In genomic region chr2:174572556-174572955, GRCh38 we compare ENCODE assay signal across 26 cellular contexts. TPM values are rescaled to one million over a fixed set of nuclear protein-coding genes. Genes with fewer than 3 reads are reported as not detected.
DNase-seq lines count a peak whose midpoint lies in the region; ATAC-seq and TF ChIP-seq lines count a peak whose summit lies in the region.
"Had no signal": no experiment of that assay in that cellular context is flagged by ENCODE, and none has a peak within 500 bp of the region (broad histone marks: within the 10 kb centered on the region; RNA-seq: fewer than 3 reads in every experiment).

No MANE protein-coding gene starts in this region.

- peak; percentile 57 for DNase-seq in activated naive CD4-positive, alpha-beta T cell treated with anti-CD3 and anti-CD28 coated beads for 36 hours
- DNase-seq in activated naive CD4-positive, alpha-beta T cell treated with anti-CD3 and anti-CD28 coated beads, Interleukin-2, amount 50 U/mL, for 16 hours: no peak
- no peak for DNase-seq in CD8-positive, alpha-beta memory T cell
- DNase-seq in activated naive CD8-positive, alpha-beta T cell treated with anti-CD3 and anti-CD28 coated beads for 36 hours: no peak
- DNase-seq in spleen (no peak), DMS153 treated with DMSO at 0.1 percent for 48 hours (lab: John Stamatoyannopoulos, UW; ENCODE audit: unreplicated experiment) (no peak), HUDEP-2 (lab: John Stamatoyannopoulos, UW; ENCODE audit: unreplicated experiment in 76 of 76) (no peak)
- DNase-seq: activated effector memory CD4-positive, alpha-beta T cell treated with anti-CD3 and anti-CD28 coated beads, Interleukin-2, amount 50 U/mL, for 16 hours; anterior cingulate cortex; cortex of kidney; DMS153; endodermal cell; esophagus squamous epithelium; left colon; mesendoderm; NCI-H1105 treated with DMSO at 0.1 percent for 48 hours; NCI-H2081; NCI-H82; stimulated activated CD4-positive, alpha-beta T cell treated with anti-CD3 and anti-CD28 coated beads, Interleukin-4, amount 100 ng/mL, for 4 hours; trophoblast cell; WERI-Rb-1 had no signal

- 77 to 87% (median 79%) methylated on average over 3 of the region's 3 CpGs for WGBS in spleen, 5 donors

- no peaks in the 10 kb centered on the region for H3K27me3 Mint-ChIP-seq in activated naive CD4-positive, alpha-beta T cell treated with anti-CD3 and anti-CD28 coated beads for 36 hours (ENCODE audit: low read depth)
- H3K27me3 Mint-ChIP-seq in CD8-positive, alpha-beta memory T cell: no peaks in the 10 kb centered on the region
- no peaks in the 10 kb centered on the region for H3K27me3 Mint-ChIP-seq in activated naive CD8-positive, alpha-beta T cell treated with anti-CD3 and anti-CD28 coated beads for 36 hours

- peak overlapping the region; percentile 82 for H3K27ac Mint-ChIP-seq in activated naive CD4-positive, alpha-beta T cell treated with anti-CD3 and anti-CD28 coated beads for 36 hours
- peak overlapping the region in 7 of 8 donors; percentile 69 to 92 (median 89) for H3K27ac Mint-ChIP-seq in CD8-positive, alpha-beta memory T cell
- peak overlapping the region; percentile 71 for H3K27ac Mint-ChIP-seq in activated naive CD8-positive, alpha-beta T cell treated with anti-CD3 and anti-CD28 coated beads for 36 hours
- H3K27ac Mint-ChIP-seq: endodermal cell had no signal

- H3K9me3 ChIP-seq in CD8-positive, alpha-beta memory T cell (ENCODE audit: low read length): no peaks in the 10 kb centered on the region
- H3K9me3 ChIP-seq in spleen: no peaks in the 10 kb centered on the region
- H3K9me3 ChIP-seq: esophagus squamous epithelium had no signal

- H3K4me3 Mint-ChIP-seq in activated naive CD4-positive, alpha-beta T cell treated with anti-CD3 and anti-CD28 coated beads for 36 hours: no peak overlapping the region
- no peak overlapping the region for H3K4me3 Mint-ChIP-seq in CD8-positive, alpha-beta memory T cell
- H3K4me3 Mint-ChIP-seq in activated naive CD8-positive, alpha-beta T cell treated with anti-CD3 and anti-CD28 coated beads for 36 hours: no peak overlapping the region
- H3K4me3 Mint-ChIP-seq: endodermal cell had no signal

- no peaks in the 10 kb centered on the region for H3K9me3 Mint-ChIP-seq in activated naive CD4-positive, alpha-beta T cell treated with anti-CD3 and anti-CD28 coated beads for 36 hours
- H3K9me3 Mint-ChIP-seq in CD8-positive, alpha-beta memory T cell: no peaks in the 10 kb centered on the region
- H3K9me3 Mint-ChIP-seq in activated naive CD8-positive, alpha-beta T cell treated with anti-CD3 and anti-CD28 coated beads for 36 hours: no peaks in the 10 kb centered on the region

- H3K4me3 ChIP-seq in CD8-positive, alpha-beta memory T cell (ENCODE audit: low read length): no peak overlapping the region
- H3K4me3 ChIP-seq in spleen: no peak overlapping the region
- H3K4me3 ChIP-seq: esophagus squamous epithelium, K562, skin epidermis had no signal

- no peak for TF ChIP-seq CTCF in spleen (IDR thresholded peaks at IDR 0.05 in 8 of 11, conservative IDR thresholded peaks at IDR 0.05 in 3 of 11)

- CTCF ChIA-PET in activated naive CD4-positive, alpha-beta T cell treated with anti-CD3 and anti-CD28 coated beads for 36 hours (lab: Charles Lee): interaction anchor here (8.9 to 16.3 kb wide), 2 partner anchors 26 to 114 kb away, joined by 114 to 224 read pairs; partner anchors contain the start of gene WIPF1
- CTCF ChIA-PET in CD8-positive, alpha-beta memory T cell (lab: Charles Lee): interaction anchor here (1.2 to 15.4 kb wide), 3 partner anchors 26 to 113 kb away, joined by 3 to 167 read pairs (median 113); partner anchors contain the start of gene WIPF1

- no peak for TF ChIP-seq POLR2A in spleen (IDR thresholded peaks at IDR 0.05)

- no peak overlapping the region for H3K27ac ChIP-seq in CD8-positive, alpha-beta memory T cell (ENCODE audit: low read depth, low read length)
- peak overlapping the region in 5 of 8 donors; percentile 71 to 84 (median 79) for H3K27ac ChIP-seq in spleen
- H3K27ac ChIP-seq: WERI-Rb-1 had no signal

- intact Hi-C loops in activated naive CD4-positive, alpha-beta T cell treated with anti-CD3 and anti-CD28 coated beads for 36 hours (cut with micrococcal nuclease): no loop called here
- intact Hi-C loops in spleen (cut with DNase I; ENCODE audit: low total_unique reads): no loop called here

- peaks cover 77% of the 10 kb centered on the region for H3K4me1 Mint-ChIP-seq in activated naive CD4-positive, alpha-beta T cell treated with anti-CD3 and anti-CD28 coated beads for 36 hours (ENCODE audit: low read depth)
- H3K4me1 Mint-ChIP-seq in CD8-positive, alpha-beta memory T cell: peaks cover 64 to 82% (median 82%) of the 10 kb centered on the region in 3 donors
- H3K4me1 Mint-ChIP-seq in activated naive CD8-positive, alpha-beta T cell treated with anti-CD3 and anti-CD28 coated beads for 36 hours: peaks cover 69% of the 10 kb centered on the region

- POLR2A ChIA-PET in CD8-positive, alpha-beta memory T cell (lab: Charles Lee): no interaction called here

- no peaks in the 10 kb centered on the region for H3K27me3 ChIP-seq in CD8-positive, alpha-beta memory T cell (ENCODE audit: insufficient read depth, low read length, poor library complexity, severe bottlenecking)
- H3K27me3 ChIP-seq in spleen (replicated peaks in 1 of 7): no peaks in the 10 kb centered on the region
- H3K27me3 ChIP-seq: esophagus squamous epithelium had no signal

- ATAC-seq in GM18502 (IDR thresholded peaks at IDR 0.05; ENCODE audit: poor library complexity, unreplicated experiment): no peak
- ATAC-seq: K562, left colon, SK-N-SH treated with all-trans-retinoic acid at 6 μM for 48 hours had no signal

- peaks cover 39% of the 10 kb centered on the region for H3K4me1 ChIP-seq in CD8-positive, alpha-beta memory T cell (ENCODE audit: insufficient read depth, low read length)
- H3K4me1 ChIP-seq in spleen: peaks cover 5 to 99% (median 48%) of the 10 kb centered on the region in 6 donors

- peaks cover 68% of the 10 kb centered on the region for H3K36me3 ChIP-seq in CD8-positive, alpha-beta memory T cell (ENCODE audit: insufficient read depth, low read length)
- H3K36me3 ChIP-seq in spleen: peaks cover 4 to 100% (median 84%) of the 10 kb centered on the region in 6 donors
- H3K36me3 ChIP-seq: WERI-Rb-1 had no signal

- H3K36me3 Mint-ChIP-seq in activated naive CD4-positive, alpha-beta T cell treated with anti-CD3 and anti-CD28 coated beads for 36 hours (ENCODE audit: low read depth): peaks cover 60% of the 10 kb centered on the region
- H3K36me3 Mint-ChIP-seq in CD8-positive, alpha-beta memory T cell: peaks cover 28 to 99% (median 36%) of the 10 kb centered on the region in 3 donors
- H3K36me3 Mint-ChIP-seq in activated naive CD8-positive, alpha-beta T cell treated with anti-CD3 and anti-CD28 coated beads for 36 hours: peaks cover 62% of the 10 kb centered on the region

RNA-seq across cellular contexts. Expression of gene WIPF1, which starts 25.0 kb away (rescaled TPM):
- 100 to 1,000 TPM; 167 TPM for total RNA-seq in activated naive CD4-positive, alpha-beta T cell treated with anti-CD3 and anti-CD28 coated beads for 36 hours
- total RNA-seq in CD8-positive, alpha-beta memory T cell: 100 to 1,000 TPM; 317 to 326 TPM
- 200 TPM for polyA plus RNA-seq in CD8-positive, alpha-beta memory T cell
- total RNA-seq in activated naive CD8-positive, alpha-beta T cell treated with anti-CD3 and anti-CD28 coated beads for 36 hours: 100 to 1,000 TPM; 384 to 391 TPM
- 100 to 1,000 TPM; 153 to 265 (median 242) TPM for total RNA-seq in spleen
- 10 to 100 TPM; 74.9 to 86.3 (median 82.8) TPM for polyA plus RNA-seq in spleen
- total RNA-seq: G401 had no signal
